Comparison of ENCODE assay signal across 20 cellular contexts in the genomic region with DNA sequence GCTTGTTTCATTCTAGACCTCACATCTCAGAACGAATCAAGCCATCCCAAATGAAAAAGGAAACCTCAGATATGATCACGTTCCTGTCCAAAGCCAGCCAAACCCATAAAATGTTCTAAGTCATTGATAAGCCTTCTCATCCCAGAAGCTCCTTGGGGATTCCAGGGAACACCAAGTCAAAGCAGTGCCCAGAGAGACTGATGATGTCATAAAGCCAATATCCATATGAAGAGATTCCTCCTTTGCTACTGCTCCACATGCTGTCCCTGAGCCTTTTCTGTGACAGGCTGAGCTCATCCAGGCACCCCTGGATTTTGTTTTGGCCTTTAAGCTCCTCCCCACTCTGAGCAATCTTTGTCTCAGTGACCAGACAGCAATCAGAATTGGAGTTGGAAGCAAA.
"Had no signal": no experiment of that assay in that cellular context is flagged by ENCODE, and none has a peak within 500 bp of the region (broad histone marks: within the 10 kb centered on the region; RNA-seq: fewer than 3 reads in every experiment).

No MANE protein-coding gene starts in this region.

- H3K4me1 ChIP-seq: colonic mucosa, gastroesophageal sphincter, sigmoid colon, stomach, transverse colon had no signal

- H3K4me1 Mint-ChIP-seq: immature natural killer cell; naive thymus-derived CD4-positive, alpha-beta T cell; nephron progenitor cell had no signal

- ATAC-seq: gastroesophageal sphincter; left cardiac atrium; left ventricle myocardium superior; naive thymus-derived CD4-positive, alpha-beta T cell had no signal

- H3K36me3 ChIP-seq: colonic mucosa, esophagus squamous epithelium, gastroesophageal sphincter, neutrophil, sigmoid colon, stomach, thoracic aorta, transverse colon had no signal

- H3K27me3 ChIP-seq: colonic mucosa, esophagus squamous epithelium, sigmoid colon, transverse colon had no signal

- H3K9me3 Mint-ChIP-seq: immature natural killer cell had no signal

- H3K27ac Mint-ChIP-seq: immature natural killer cell, nephron progenitor cell had no signal

- H3K9me3 ChIP-seq: colonic mucosa, esophagus squamous epithelium, gastroesophageal sphincter, neutrophil, sigmoid colon, stomach, thoracic aorta, transverse colon had no signal

- DNase-seq: colonic mucosa; dermis blood vessel endothelial cell; esophagus squamous epithelium; immature natural killer cell; left cardiac atrium; left ventricle myocardium superior; naive thymus-derived CD4-positive, alpha-beta T cell; nephron progenitor cell; posterior cingulate gyrus; sigmoid colon; stimulated activated CD4-positive, alpha-beta T cell treated with anti-CD3 and anti-CD28 coated beads, Interleukin-12 subunit alpha, Interleukin-12 subunit beta, amount 100 ng/mL, for 4 hours; stimulated activated naive CD4-positive, alpha-beta T cell; stomach; substantia nigra; transverse colon had no signal

- H3K27ac ChIP-seq: colonic mucosa, esophagus squamous epithelium, gastroesophageal sphincter, neutrophil, sigmoid colon, skin epidermis, stomach, thoracic aorta, transverse colon had no signal

- H3K4me3 ChIP-seq: colonic mucosa, esophagus squamous epithelium, gastroesophageal sphincter, lung, sigmoid colon, skin epidermis, stomach, thoracic aorta, transverse colon had no signal

- H3K4me3 Mint-ChIP-seq: immature natural killer cell; naive thymus-derived CD4-positive, alpha-beta T cell; nephron progenitor cell had no signal

- H3K36me3 Mint-ChIP-seq: immature natural killer cell had no signal
